In the genomic region with DNA sequence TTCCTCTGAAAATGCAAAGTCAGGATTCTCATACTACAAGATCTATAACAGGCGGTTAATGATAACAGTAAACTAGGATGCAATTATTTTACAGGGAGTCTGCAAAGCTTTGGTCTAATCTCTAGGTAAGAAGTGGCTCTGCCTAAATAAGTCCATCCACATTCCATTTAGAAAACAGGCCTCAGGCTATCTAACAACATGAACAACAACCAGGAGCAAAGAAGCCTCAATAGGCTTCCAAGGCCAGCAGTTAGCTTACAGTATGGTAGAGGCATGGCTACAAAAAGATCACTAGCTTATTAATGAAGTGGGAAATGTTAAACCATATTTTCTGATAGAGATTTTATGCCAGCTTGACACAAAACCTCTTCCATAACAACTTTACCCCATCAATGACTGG, we compare ENCODE assay signal across 35 cellular contexts. TPM values are rescaled to one million over a fixed set of nuclear protein-coding genes. Genes with fewer than 3 reads are reported as not detected.
DNase-seq lines count a peak whose midpoint lies in the region; ATAC-seq and TF ChIP-seq lines count a peak whose summit lies in the region.
"Had no signal": no experiment of that assay in that cellular context is flagged by ENCODE, and none has a peak within 500 bp of the region (broad histone marks: within the 10 kb centered on the region; RNA-seq: fewer than 3 reads in every experiment).

No MANE protein-coding gene starts in this region.

- TF ChIP-seq CTCF in VCaP (conservative IDR thresholded peaks at IDR 0.05) (no peak), glutamatergic neuron (IDR thresholded peaks at IDR 0.05; ENCODE audit: partially characterized antibody, unreplicated experiment) (no peak), osteocyte (IDR thresholded peaks at IDR 0.05) (no peak), uterus (IDR thresholded peaks at IDR 0.05) (no peak), heart right ventricle (IDR thresholded peaks at IDR 0.05) (no peak), RWPE1 (conservative IDR thresholded peaks at IDR 0.05; ENCODE audit: low read depth) (no peak)

- no peak for TF ChIP-seq POLR2A in uterus (IDR thresholded peaks at IDR 0.05)

- H3K27me3 ChIP-seq in ACC112 (ENCODE audit: insufficient read depth, low read length): no peaks in the 10 kb centered on the region
- no peaks in the 10 kb centered on the region for H3K27me3 ChIP-seq in uterus
- peaks cover 0 to 20% (median 0%) of the 10 kb centered on the region in 7 donors for H3K27me3 ChIP-seq in heart right ventricle
- H3K27me3 ChIP-seq: adrenal gland, breast epithelium, SJCRH30, tibial nerve had no signal

- intact Hi-C loops in uterus (cut with DNase I; ENCODE audit: low total_unique reads) (no loop called here), heart right ventricle (cut with DNase I) (loop anchor here in 1 of 10 donors (10.0 kb wide), 1 partner anchor 294 kb away; no protein-coding TSS in a partner anchor)

- H3K4me1 ChIP-seq in ACC112 (ENCODE audit: control insufficient read depth, insufficient read depth, low read length, unreplicated experiment): peaks cover 8% of the 10 kb centered on the region
- no peaks in the 10 kb centered on the region for H3K4me1 ChIP-seq in uterus
- peaks cover 0 to 9% (median 0%) of the 10 kb centered on the region in 9 donors for H3K4me1 ChIP-seq in heart right ventricle
- H3K4me1 ChIP-seq: adrenal gland, breast epithelium, SJCRH30 had no signal

- peaks cover 58% of the 10 kb centered on the region for H3K79me2 ChIP-seq in ACC112 (ENCODE audit: control insufficient read depth, insufficient read depth, low read length, unreplicated experiment)

- H3K36me3 Mint-ChIP-seq in glutamatergic neuron (ENCODE audit: unreplicated experiment) (no peaks in the 10 kb centered on the region), osteocyte (ENCODE audit: unreplicated experiment) (peaks cover 20% of the 10 kb centered on the region)

- H3K27ac Mint-ChIP-seq in glutamatergic neuron (ENCODE audit: unreplicated experiment) (no peak overlapping the region), osteocyte (ENCODE audit: unreplicated experiment) (peak overlapping the region; percentile 98)
- H3K27ac Mint-ChIP-seq: activated B cell treated with CpG ODN at 0.5 μM for 24 hours; activated CD4-positive, alpha-beta T cell treated with anti-CD3 and anti-CD28 coated beads, Interleukin-2, amount 10 ng/mL, durations not matched to agents 7 days and 5 days; activated T-cell treated with anti-CD3 and anti-CD28 coated beads, Interleukin-2, amount 50 U/mL, for 24 hours; CD4-positive, CD25-positive, alpha-beta regulatory T cell; HFFc6 had no signal

- H3K27ac ChIP-seq in ACC112 (ENCODE audit: low read depth, low read length) (peak overlapping the region; percentile 13), VCaP (peak overlapping the region; percentile 58), uterus (no peak overlapping the region), heart right ventricle (no peak overlapping the region), RWPE1 (no peak overlapping the region)
- H3K27ac ChIP-seq: adrenal gland, breast epithelium, gastroesophageal sphincter, GM23248, SJCRH30, tibial nerve had no signal

- no peaks in the 10 kb centered on the region for H3K36me3 ChIP-seq in ACC112 (ENCODE audit: insufficient read depth, low read length)
- no peaks in the 10 kb centered on the region for H3K36me3 ChIP-seq in uterus
- H3K36me3 ChIP-seq in heart right ventricle: peaks cover 0 to 26% (median 0%) of the 10 kb centered on the region in 9 donors
- H3K36me3 ChIP-seq: adrenal gland, breast epithelium, SJCRH30 had no signal

- H3K27me3 Mint-ChIP-seq in glutamatergic neuron (ENCODE audit: unreplicated experiment) (peaks cover 10% of the 10 kb centered on the region), osteocyte (ENCODE audit: unreplicated experiment) (no peaks in the 10 kb centered on the region)
- H3K27me3 Mint-ChIP-seq: activated B cell treated with CpG ODN at 0.5 μM for 24 hours; activated CD4-positive, alpha-beta T cell treated with anti-CD3 and anti-CD28 coated beads, Interleukin-2, amount 10 ng/mL, durations not matched to agents 7 days and 5 days; activated T-cell treated with anti-CD3 and anti-CD28 coated beads, Interleukin-2, amount 50 U/mL, for 24 hours; CD4-positive, CD25-positive, alpha-beta regulatory T cell had no signal

- H3K9me3 Mint-ChIP-seq in glutamatergic neuron (ENCODE audit: unreplicated experiment): peaks cover 8% of the 10 kb centered on the region
- H3K9me3 Mint-ChIP-seq in osteocyte (ENCODE audit: unreplicated experiment): no peaks in the 10 kb centered on the region
- H3K9me3 Mint-ChIP-seq: CD4-positive, CD25-positive, alpha-beta regulatory T cell; neural crest cell had no signal

- H3K4me1 Mint-ChIP-seq in glutamatergic neuron (ENCODE audit: low read depth, unreplicated experiment) (peaks cover 30% of the 10 kb centered on the region), osteocyte (ENCODE audit: unreplicated experiment) (peaks cover 56% of the 10 kb centered on the region)
- H3K4me1 Mint-ChIP-seq: activated B cell treated with CpG ODN at 0.5 μM for 24 hours; activated CD4-positive, alpha-beta T cell treated with anti-CD3 and anti-CD28 coated beads, Interleukin-2, amount 10 ng/mL, durations not matched to agents 7 days and 5 days had no signal

- H3K9me3 ChIP-seq in uterus (no peaks in the 10 kb centered on the region), heart right ventricle (peaks cover 0 to 5% (median 0%) of the 10 kb centered on the region in 11 donors)
- H3K9me3 ChIP-seq: adrenal gland, breast epithelium, SJCRH30, tibial nerve had no signal

- WGBS in heart right ventricle, 2 donors: 100% methylated on average over 1 of the region's 1 CpG

- DNase-seq in glutamatergic neuron: no peak
- no peak for DNase-seq in osteocyte (ENCODE audit: extremely low spot score, unreplicated experiment)
- no peak for DNase-seq in activated T-cell treated with anti-CD3 and anti-CD28 coated beads for 4 hours
- no peak for DNase-seq in uterus
- DNase-seq in heart right ventricle: no peak
- DNase-seq in RWPE1 (ENCODE audit: low spot score): no peak
- DNase-seq: activated B cell treated with CpG ODN at 0.5 μM for 24 hours; activated CD4-positive, alpha-beta T cell treated with anti-CD3 and anti-CD28 coated beads, Interleukin-2, amount 10 ng/mL, durations not matched to agents 7 days and 5 days; activated naive CD4-positive, alpha-beta T cell; activated T-cell treated with anti-CD3 and anti-CD28 coated beads, Interleukin-2, amount 50 U/mL, for 24 hours; adrenal gland; Calu3; CD4-positive, CD25-positive, alpha-beta regulatory T cell; effector CD4-positive, alpha-beta T cell; GM23248; HFFc6; hippocampal formation; left cardiac atrium; NCI-H1048; NCI-H187; NCI-H446 treated with DMSO at 0.1 percent for 48 hours; SJCRH30; stimulated activated CD4-positive, alpha-beta T cell treated with anti-CD3 and anti-CD28 coated beads, Interleukin-4, amount 100 ng/mL, for 4 hours; T-helper 1 cell had no signal

- ATAC-seq in heart right ventricle: no peak
- ATAC-seq: gastroesophageal sphincter, left cardiac atrium had no signal

- CTCF ChIA-PET in RWPE1 (lab: Yijun Ruan, JAX): interaction anchor here (0.6 kb wide), 1 partner anchor 16 kb away, joined by 3 read pairs; no protein-coding TSS in a partner anchor

- POLR2A ChIA-PET in RWPE1 (lab: Yijun Ruan, JAX; ENCODE audit: low non-redundant PET): no interaction called here

- peak overlapping the region; percentile 69 for H3K4me3 Mint-ChIP-seq in glutamatergic neuron (ENCODE audit: unreplicated experiment)
- peak overlapping the region; percentile 99 for H3K4me3 Mint-ChIP-seq in osteocyte (ENCODE audit: unreplicated experiment)
- H3K4me3 Mint-ChIP-seq: activated B cell treated with CpG ODN at 0.5 μM for 24 hours; activated CD4-positive, alpha-beta T cell treated with anti-CD3 and anti-CD28 coated beads, Interleukin-2, amount 10 ng/mL, durations not matched to agents 7 days and 5 days; activated T-cell treated with anti-CD3 and anti-CD28 coated beads, Interleukin-2, amount 50 U/mL, for 24 hours; CD4-positive, CD25-positive, alpha-beta regulatory T cell; HFFc6; neural crest cell had no signal

- peak overlapping the region; percentile 78 for H3K4me3 ChIP-seq in ACC112 (ENCODE audit: low read depth, low read length)
- H3K4me3 ChIP-seq in uterus: no peak overlapping the region
- no peak overlapping the region for H3K4me3 ChIP-seq in heart right ventricle
- H3K4me3 ChIP-seq: adrenal gland, breast epithelium, gastroesophageal sphincter, GM23248, lung, SJCRH30, tibial nerve had no signal

- H2AFZ ChIP-seq in ACC112 (ENCODE audit: low read length, unreplicated experiment): no peak overlapping the region
- H2AFZ ChIP-seq: GM23248 had no signal

RNA-seq across cellular contexts. Expression of gene MAB21L2, which starts 6.4 kb away (rescaled TPM):
- 3.4 TPM for total RNA-seq in glutamatergic neuron (ENCODE audit: unreplicated experiment)
- total RNA-seq in osteocyte: 67.2 and 72.1 TPM in 2 replicates
- not detected for total RNA-seq in uterus
- total RNA-seq in heart right ventricle: under 1 TPM in 4 of 10 donors, not detected in 6; 0.09 to 0.15 (median 0.11) TPM
- polyA plus RNA-seq in heart right ventricle: under 1 TPM; 0.03 to 0.07 TPM
- total RNA-seq: A172; activated B cell treated with CpG ODN at 0.5 μM for 24 hours; activated CD4-positive, alpha-beta T cell treated with anti-CD3 and anti-CD28 coated beads, Interleukin-2, amount 10 ng/mL, durations not matched to agents 7 days and 5 days; activated CD8-positive, alpha-beta memory T cell treated with anti-CD3 and anti-CD28 coated beads for 36 hours; CD4-positive, CD25-positive, alpha-beta regulatory T cell; GM23248; HFFc6; HT1080; RPMI7951; SJCRH30 had no signal
- polyA plus RNA-seq: GM23248 had no signal

Comparison
In these comparisons a context has a peak if more than half of its experiments do, and no peak if none do; other contexts are left out.
1. H3K27ac ChIP-seq: peak in ACC112 (single experiment) and VCaP (single experiment); none in uterus (0 of 2), heart right ventricle (0 of 10) and RWPE1 (single experiment).
2. RNA of gene MAB21L2, which starts 6.4 kb away (total RNA-seq): 67.2 to 72.1 TPM in osteocyte; 3.4 TPM in glutamatergic neuron (single experiment), 0.09 to 0.15 TPM in heart right ventricle and not detected in uterus; every median in the first group is over 10 times any median in the second.